ENCODE assay signal across 1 cellular context in genomic region chr22:42883121-42883520, GRCh38.
TF ChIP-seq lines count a peak whose summit lies in the region.

No MANE protein-coding gene starts in this region.

TF ChIP-seq in H1, 55 proteins besides CTCF, POLR2A, EP300 and RAD21:
- TF ChIP-seq NRF1 (IDR thresholded peaks at IDR 0.05; ENCODE audit: low read depth, low read length) (no peak), HDAC6 (IDR thresholded peaks at IDR 0.05; ENCODE audit: low read depth, low read length) (no peak), KDM1A (IDR thresholded peaks at IDR 0.05; ENCODE audit: borderline replicate concordance, low read length) (no peak), KDM5A (IDR thresholded peaks at IDR 0.05; ENCODE audit: low read length) (no peak), KDM4A (IDR thresholded peaks at IDR 0.05; ENCODE audit: low read depth, low read length, severe bottlenecking) (no peak), BRCA1 (IDR thresholded peaks at IDR 0.05; ENCODE audit: low read depth, low read length) (no peak), TAF1 (IDR thresholded peaks at IDR 0.05; ENCODE audit: low read depth, low read length) (no peak), POLR2AphosphoS5 (IDR thresholded peaks at IDR 0.05; ENCODE audit: low read depth, low read length) (no peak), SP4 (IDR thresholded peaks at IDR 0.05; ENCODE audit: low read length) (no peak), CHD7 (IDR thresholded peaks at IDR 0.05; ENCODE audit: insufficient replicate concordance, low read length) (no peak), CHD1 (IDR thresholded peaks at IDR 0.05; ENCODE audit: low read depth, low read length) (no peak), HDAC2 (IDR thresholded peaks at IDR 0.05; ENCODE audit: borderline replicate concordance in 1 of 2, low read depth in 2 of 2, low read length in 2 of 2) (no peak), MAX (IDR thresholded peaks at IDR 0.05) (no peak), GABPA (IDR thresholded peaks at IDR 0.05; ENCODE audit: borderline replicate concordance, insufficient read depth, low read length) (no peak)
TF ChIP-seq in H1: peak in this region for 0.
